Comparison of ENCODE assay signal across 8 cellular contexts in the genomic region with DNA sequence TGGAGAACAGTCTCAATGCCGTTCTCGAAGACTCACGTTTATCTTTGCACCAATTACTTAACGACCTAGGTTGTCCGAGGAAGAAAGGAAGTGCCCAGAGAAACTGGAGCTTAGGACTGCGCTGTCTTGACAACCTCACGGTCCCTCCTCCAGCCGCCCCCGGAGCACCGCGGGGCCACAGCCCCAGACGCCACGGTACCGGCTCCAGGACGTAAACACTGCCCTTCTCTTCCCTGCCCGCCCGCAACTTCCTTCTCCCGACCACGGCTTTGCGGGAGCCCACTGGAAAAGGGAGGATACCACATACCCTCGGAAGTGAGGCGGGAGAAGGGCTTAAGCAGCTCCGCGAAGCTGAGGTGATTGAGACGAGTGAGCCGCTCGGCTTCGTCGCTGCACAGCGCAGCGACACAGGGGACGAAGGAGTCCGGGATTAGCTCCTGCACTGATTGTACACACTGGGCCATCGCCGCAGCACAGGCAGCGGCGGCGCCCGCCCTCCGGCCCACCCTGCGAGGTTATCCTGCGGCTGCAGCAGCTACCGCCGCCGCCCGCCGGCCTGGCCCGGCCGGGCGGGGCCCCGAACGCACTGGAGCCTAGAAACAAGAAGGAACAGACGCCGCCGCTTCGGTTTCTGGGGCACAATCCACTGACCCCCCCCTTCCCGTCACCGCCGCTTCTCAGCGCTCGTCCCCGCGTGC. TPM values are rescaled to one million over a fixed set of nuclear protein-coding genes. Genes with fewer than 3 reads are reported as not detected.
DNase-seq lines count a peak whose midpoint lies in the region; ATAC-seq and TF ChIP-seq lines count a peak whose summit lies in the region.

No MANE protein-coding gene starts in this region.

- ATAC-seq in GM19463 (IDR thresholded peaks at IDR 0.05; ENCODE audit: unreplicated experiment) (peak; percentile 25), HG03521 (IDR thresholded peaks at IDR 0.05; ENCODE audit: unreplicated experiment) (peak; percentile 34), SK-N-SH treated with all-trans-retinoic acid at 6 μM for 48 hours (peak; percentile 67), left lobe of liver (peak; percentile 49)

- H3K9me3 Mint-ChIP-seq in chondrocyte (ENCODE audit: low read depth) = no peaks in the 10 kb centered on the region

- peak overlapping the region; percentile 100 for H3K4me3 Mint-ChIP-seq in chondrocyte (ENCODE audit: unreplicated experiment)

- peak overlapping the region; percentile 100 for H3K27ac Mint-ChIP-seq in chondrocyte (ENCODE audit: unreplicated experiment)

- no peaks in the 10 kb centered on the region for H3K36me3 Mint-ChIP-seq in chondrocyte (ENCODE audit: low read depth)

- H3K4me1 Mint-ChIP-seq in chondrocyte (ENCODE audit: low read depth) = peaks cover 39% of the 10 kb centered on the region

- no peak for TF ChIP-seq CTCF in chondrocyte (IDR thresholded peaks at IDR 0.05)

- no peaks in the 10 kb centered on the region for H3K27me3 Mint-ChIP-seq in chondrocyte (ENCODE audit: low read depth)

- DNase-seq in DMS79 (lab: John Stamatoyannopoulos, UW) (peak; percentile 59), chondrocyte (ENCODE audit: low spot score) (no peak), left lobe of liver (ENCODE audit: low spot score) (peak; percentile 58), occipital lobe (lab: John Stamatoyannopoulos, UW) (no peak)
- DNase-seq in stimulated activated CD4-positive, alpha-beta T cell treated with anti-CD3 and anti-CD28 coated beads, Interleukin-4, amount 100 ng/mL, for 4 hours = peak; percentile 10 to 22

TF ChIP-seq in SK-N-SH treated with all-trans-retinoic acid at 6 μM for 48 hours, 23 proteins besides CTCF, POLR2A, EP300 and RAD21:
- TF ChIP-seq ZFP30 (CRISPR knock-in tag; IDR thresholded peaks at IDR 0.05) (no peak), ESRRG (CRISPR knock-in tag; IDR thresholded peaks at IDR 0.05) (no peak), ZNF565 (CRISPR knock-in tag; conservative IDR thresholded peaks at IDR 0.05; ENCODE audit: low read depth) (no peak), ZFP3 (CRISPR knock-in tag; IDR thresholded peaks at IDR 0.05) (no peak), ZNF70 (CRISPR knock-in tag; IDR thresholded peaks at IDR 0.05) (no peak), CSDC2 (CRISPR knock-in tag; IDR thresholded peaks at IDR 0.05) (no peak), SNAI2 (CRISPR knock-in tag; IDR thresholded peaks at IDR 0.05) (no peak), TCF4 (CRISPR knock-in tag; IDR thresholded peaks at IDR 0.05; ENCODE audit: borderline replicate concordance) (no peak), PPARA (CRISPR knock-in tag; IDR thresholded peaks at IDR 0.05; ENCODE audit: borderline replicate concordance) (no peak), ARNTL (CRISPR knock-in tag; IDR thresholded peaks at IDR 0.05; ENCODE audit: borderline replicate concordance, low read depth) (no peak), TOX (CRISPR knock-in tag; IDR thresholded peaks at IDR 0.05; ENCODE audit: borderline replicate concordance) (no peak), OSR1 (CRISPR knock-in tag; IDR thresholded peaks at IDR 0.05) (no peak)
- TF ChIP-seq, protein P1, sequence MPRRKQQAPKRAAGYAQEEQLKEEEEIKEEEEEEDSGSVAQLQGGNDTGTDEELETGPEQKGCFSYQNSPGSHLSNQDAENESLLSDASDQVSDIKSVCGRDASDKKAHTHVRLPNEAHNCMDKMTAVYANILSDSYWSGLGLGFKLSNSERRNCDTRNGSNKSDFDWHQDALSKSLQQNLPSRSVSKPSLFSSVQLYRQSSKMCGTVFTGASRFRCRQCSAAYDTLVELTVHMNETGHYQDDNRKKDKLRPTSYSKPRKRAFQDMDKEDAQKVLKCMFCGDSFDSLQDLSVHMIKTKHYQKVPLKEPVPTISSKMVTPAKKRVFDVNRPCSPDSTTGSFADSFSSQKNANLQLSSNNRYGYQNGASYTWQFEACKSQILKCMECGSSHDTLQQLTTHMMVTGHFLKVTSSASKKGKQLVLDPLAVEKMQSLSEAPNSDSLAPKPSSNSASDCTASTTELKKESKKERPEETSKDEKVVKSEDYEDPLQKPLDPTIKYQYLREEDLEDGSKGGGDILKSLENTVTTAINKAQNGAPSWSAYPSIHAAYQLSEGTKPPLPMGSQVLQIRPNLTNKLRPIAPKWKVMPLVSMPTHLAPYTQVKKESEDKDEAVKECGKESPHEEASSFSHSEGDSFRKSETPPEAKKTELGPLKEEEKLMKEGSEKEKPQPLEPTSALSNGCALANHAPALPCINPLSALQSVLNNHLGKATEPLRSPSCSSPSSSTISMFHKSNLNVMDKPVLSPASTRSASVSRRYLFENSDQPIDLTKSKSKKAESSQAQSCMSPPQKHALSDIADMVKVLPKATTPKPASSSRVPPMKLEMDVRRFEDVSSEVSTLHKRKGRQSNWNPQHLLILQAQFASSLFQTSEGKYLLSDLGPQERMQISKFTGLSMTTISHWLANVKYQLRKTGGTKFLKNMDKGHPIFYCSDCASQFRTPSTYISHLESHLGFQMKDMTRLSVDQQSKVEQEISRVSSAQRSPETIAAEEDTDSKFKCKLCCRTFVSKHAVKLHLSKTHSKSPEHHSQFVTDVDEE (CRISPR knock-in tag; IDR thresholded peaks at IDR 0.05) = no peak
- TF ChIP-seq, protein P2, sequence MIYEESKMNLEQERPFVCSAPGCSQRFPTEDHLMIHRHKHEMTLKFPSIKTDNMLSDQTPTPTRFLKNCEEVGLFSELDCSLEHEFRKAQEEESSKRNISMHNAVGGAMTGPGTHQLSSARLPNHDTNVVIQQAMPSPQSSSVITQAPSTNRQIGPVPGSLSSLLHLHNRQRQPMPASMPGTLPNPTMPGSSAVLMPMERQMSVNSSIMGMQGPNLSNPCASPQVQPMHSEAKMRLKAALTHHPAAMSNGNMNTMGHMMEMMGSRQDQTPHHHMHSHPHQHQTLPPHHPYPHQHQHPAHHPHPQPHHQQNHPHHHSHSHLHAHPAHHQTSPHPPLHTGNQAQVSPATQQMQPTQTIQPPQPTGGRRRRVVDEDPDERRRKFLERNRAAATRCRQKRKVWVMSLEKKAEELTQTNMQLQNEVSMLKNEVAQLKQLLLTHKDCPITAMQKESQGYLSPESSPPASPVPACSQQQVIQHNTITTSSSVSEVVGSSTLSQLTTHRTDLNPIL (CRISPR knock-in tag; IDR thresholded peaks at IDR 0.05; ENCODE audit: low read depth) = no peak
- TF ChIP-seq, protein P3, sequence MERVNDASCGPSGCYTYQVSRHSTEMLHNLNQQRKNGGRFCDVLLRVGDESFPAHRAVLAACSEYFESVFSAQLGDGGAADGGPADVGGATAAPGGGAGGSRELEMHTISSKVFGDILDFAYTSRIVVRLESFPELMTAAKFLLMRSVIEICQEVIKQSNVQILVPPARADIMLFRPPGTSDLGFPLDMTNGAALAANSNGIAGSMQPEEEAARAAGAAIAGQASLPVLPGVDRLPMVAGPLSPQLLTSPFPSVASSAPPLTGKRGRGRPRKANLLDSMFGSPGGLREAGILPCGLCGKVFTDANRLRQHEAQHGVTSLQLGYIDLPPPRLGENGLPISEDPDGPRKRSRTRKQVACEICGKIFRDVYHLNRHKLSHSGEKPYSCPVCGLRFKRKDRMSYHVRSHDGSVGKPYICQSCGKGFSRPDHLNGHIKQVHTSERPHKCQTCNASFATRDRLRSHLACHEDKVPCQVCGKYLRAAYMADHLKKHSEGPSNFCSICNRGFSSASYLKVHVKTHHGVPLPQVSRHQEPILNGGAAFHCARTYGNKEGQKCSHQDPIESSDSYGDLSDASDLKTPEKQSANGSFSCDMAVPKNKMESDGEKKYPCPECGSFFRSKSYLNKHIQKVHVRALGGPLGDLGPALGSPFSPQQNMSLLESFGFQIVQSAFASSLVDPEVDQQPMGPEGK (CRISPR knock-in tag; IDR thresholded peaks at IDR 0.05; ENCODE audit: borderline replicate concordance) = no peak
- TF ChIP-seq, protein P4, sequence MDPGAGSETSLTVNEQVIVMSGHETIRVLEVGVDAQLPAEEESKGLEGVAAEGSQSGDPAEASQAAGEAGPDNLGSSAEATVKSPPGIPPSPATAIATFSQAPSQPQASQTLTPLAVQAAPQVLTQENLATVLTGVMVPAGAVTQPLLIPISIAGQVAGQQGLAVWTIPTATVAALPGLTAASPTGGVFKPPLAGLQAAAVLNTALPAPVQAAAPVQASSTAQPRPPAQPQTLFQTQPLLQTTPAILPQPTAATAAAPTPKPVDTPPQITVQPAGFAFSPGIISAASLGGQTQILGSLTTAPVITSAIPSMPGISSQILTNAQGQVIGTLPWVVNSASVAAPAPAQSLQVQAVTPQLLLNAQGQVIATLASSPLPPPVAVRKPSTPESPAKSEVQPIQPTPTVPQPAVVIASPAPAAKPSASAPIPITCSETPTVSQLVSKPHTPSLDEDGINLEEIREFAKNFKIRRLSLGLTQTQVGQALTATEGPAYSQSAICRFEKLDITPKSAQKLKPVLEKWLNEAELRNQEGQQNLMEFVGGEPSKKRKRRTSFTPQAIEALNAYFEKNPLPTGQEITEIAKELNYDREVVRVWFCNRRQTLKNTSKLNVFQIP (CRISPR knock-in tag; IDR thresholded peaks at IDR 0.05; ENCODE audit: borderline replicate concordance, low read depth) = no peak

RNA-seq across cellular contexts. Expression of a gene that starts 0.5 kb away (rescaled TPM):
- total RNA-seq in chondrocyte = 25.8 to 32.8 TPM (median 29.6 TPM) in 3 replicates
- total RNA-seq in left lobe of liver = 32.3 TPM
- total RNA-seq in occipital lobe = 128 TPM

Comparison
In these comparisons a context has a peak if more than half of its experiments do, and no peak if none do; other contexts are left out.
1. DNase-seq: peak in DMS79 (single experiment), left lobe of liver (single experiment) and stimulated activated CD4-positive, alpha-beta T cell treated with anti-CD3 and anti-CD28 coated beads, Interleukin-4, amount 100 ng/mL, for 4 hours (2 of 2); none in chondrocyte (single experiment) and occipital lobe (single experiment).
2. Peak in every context shown above with its lines, with median percentiles within 50 percentile points of each other: ATAC-seq.